1 cellular context compared by ENCODE assay signal in the genomic region with DNA sequence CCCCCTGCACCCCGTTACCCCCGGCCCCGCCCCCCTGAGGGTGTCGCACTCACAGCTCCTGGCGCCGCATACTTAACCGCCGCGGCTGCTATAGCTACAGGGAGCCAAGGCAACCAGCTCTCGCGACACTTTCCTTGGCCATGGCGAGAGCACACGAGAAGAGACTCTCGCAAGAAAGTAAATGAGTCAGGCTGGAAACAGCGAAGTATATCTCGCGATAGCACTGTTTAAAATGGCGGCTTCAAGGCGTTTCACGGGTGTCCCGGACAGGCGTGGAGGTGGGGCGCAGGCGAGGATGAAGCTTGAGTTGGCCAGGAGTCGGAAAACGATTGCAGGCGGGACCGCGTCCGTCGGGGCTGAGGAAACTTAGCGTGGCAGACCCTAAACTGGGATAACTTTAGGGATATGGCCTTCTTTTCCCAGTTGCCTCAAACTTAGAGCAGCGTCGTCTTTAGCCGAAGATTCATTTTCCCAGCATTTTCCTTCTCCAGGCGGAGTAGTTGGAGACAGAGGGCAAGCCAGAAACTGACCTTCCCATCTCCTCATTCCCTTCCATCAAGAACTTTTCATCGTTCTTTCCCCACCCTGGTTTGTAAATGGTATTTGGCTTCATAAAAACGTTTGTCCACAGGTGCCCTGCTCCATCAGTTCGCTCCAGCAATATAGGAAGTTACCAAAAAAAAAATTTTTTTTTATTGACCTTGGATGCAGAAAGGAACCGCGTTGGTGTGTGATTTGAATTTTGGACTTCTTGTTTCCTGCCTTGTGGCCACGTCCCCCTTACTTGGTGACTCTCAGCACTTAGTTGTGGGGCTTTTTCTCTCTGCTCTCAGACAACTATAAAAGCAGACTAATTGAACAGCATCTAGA.
TF ChIP-seq lines count a peak whose summit lies in the region.

No MANE protein-coding gene starts in this region.

TF ChIP-seq in SK-N-SH, 30 proteins besides CTCF, POLR2A, EP300 and RAD21 (continued from another document):
- TF ChIP-seq YY1 (IDR thresholded peaks at IDR 0.05; ENCODE audit: low read depth) (peak; percentile 94), TCF12 (IDR thresholded peaks at IDR 0.05) (no peak; the same call in 1 of the 2 replicates), POLR2AphosphoS5 (IDR thresholded peaks at IDR 0.05; ENCODE audit: low read depth, low read length) (peak; percentile 97), RFX5 (IDR thresholded peaks at IDR 0.05; ENCODE audit: low read length) (no peak), RCOR1 (IDR thresholded peaks at IDR 0.05; ENCODE audit: low read length) (no peak), RXRA (IDR thresholded peaks at IDR 0.05; ENCODE audit: borderline replicate concordance, low read depth) (no peak), GABPA (IDR thresholded peaks at IDR 0.05; ENCODE audit: low read depth) (no peak), GATA2 (CRISPR knock-in tag; IDR thresholded peaks at IDR 0.05) (no peak), TAF1 (IDR thresholded peaks at IDR 0.05; ENCODE audit: borderline replicate concordance, low read depth, low read length) (peak; percentile 91; the same call in 1 of the 2 replicates), EZH2phosphoT487 (IDR thresholded peaks at IDR 0.05; ENCODE audit: borderline replicate concordance, low read depth) (no peak), JUND (IDR thresholded peaks at IDR 0.05) (no peak; the same call in 1 of the 2 replicates), TEAD4 (IDR thresholded peaks at IDR 0.05; ENCODE audit: borderline replicate concordance, insufficient read depth) (no peak), FOXJ3 (CRISPR knock-in tag; IDR thresholded peaks at IDR 0.05) (no peak), MXI1 (IDR thresholded peaks at IDR 0.05; ENCODE audit: low read depth, low read length) (peak; percentile 97), NRF1 (IDR thresholded peaks at IDR 0.05; ENCODE audit: low read depth, low read length) (no peak)
- TF ChIP-seq, protein P1, sequence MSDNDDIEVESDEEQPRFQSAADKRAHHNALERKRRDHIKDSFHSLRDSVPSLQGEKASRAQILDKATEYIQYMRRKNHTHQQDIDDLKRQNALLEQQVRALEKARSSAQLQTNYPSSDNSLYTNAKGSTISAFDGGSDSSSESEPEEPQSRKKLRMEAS (IDR thresholded peaks at IDR 0.05; ENCODE audit: low read depth): peak; percentile 86; the same call in 1 of the 2 replicates
- TF ChIP-seq, protein P2, sequence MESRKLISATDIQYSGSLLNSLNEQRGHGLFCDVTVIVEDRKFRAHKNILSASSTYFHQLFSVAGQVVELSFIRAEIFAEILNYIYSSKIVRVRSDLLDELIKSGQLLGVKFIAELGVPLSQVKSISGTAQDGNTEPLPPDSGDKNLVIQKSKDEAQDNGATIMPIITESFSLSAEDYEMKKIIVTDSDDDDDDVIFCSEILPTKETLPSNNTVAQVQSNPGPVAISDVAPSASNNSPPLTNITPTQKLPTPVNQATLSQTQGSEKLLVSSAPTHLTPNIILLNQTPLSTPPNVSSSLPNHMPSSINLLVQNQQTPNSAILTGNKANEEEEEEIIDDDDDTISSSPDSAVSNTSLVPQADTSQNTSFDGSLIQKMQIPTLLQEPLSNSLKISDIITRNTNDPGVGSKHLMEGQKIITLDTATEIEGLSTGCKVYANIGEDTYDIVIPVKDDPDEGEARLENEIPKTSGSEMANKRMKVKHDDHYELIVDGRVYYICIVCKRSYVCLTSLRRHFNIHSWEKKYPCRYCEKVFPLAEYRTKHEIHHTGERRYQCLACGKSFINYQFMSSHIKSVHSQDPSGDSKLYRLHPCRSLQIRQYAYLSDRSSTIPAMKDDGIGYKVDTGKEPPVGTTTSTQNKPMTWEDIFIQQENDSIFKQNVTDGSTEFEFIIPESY (IDR thresholded peaks at IDR 0.05; ENCODE audit: borderline replicate concordance, low read depth): peak; percentile 99
- TF ChIP-seq, protein P3, sequence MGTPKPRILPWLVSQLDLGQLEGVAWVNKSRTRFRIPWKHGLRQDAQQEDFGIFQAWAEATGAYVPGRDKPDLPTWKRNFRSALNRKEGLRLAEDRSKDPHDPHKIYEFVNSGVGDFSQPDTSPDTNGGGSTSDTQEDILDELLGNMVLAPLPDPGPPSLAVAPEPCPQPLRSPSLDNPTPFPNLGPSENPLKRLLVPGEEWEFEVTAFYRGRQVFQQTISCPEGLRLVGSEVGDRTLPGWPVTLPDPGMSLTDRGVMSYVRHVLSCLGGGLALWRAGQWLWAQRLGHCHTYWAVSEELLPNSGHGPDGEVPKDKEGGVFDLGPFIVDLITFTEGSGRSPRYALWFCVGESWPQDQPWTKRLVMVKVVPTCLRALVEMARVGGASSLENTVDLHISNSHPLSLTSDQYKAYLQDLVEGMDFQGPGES (IDR thresholded peaks at IDR 0.05; ENCODE audit: low read depth, low read length): no peak
- TF ChIP-seq, protein P4, sequence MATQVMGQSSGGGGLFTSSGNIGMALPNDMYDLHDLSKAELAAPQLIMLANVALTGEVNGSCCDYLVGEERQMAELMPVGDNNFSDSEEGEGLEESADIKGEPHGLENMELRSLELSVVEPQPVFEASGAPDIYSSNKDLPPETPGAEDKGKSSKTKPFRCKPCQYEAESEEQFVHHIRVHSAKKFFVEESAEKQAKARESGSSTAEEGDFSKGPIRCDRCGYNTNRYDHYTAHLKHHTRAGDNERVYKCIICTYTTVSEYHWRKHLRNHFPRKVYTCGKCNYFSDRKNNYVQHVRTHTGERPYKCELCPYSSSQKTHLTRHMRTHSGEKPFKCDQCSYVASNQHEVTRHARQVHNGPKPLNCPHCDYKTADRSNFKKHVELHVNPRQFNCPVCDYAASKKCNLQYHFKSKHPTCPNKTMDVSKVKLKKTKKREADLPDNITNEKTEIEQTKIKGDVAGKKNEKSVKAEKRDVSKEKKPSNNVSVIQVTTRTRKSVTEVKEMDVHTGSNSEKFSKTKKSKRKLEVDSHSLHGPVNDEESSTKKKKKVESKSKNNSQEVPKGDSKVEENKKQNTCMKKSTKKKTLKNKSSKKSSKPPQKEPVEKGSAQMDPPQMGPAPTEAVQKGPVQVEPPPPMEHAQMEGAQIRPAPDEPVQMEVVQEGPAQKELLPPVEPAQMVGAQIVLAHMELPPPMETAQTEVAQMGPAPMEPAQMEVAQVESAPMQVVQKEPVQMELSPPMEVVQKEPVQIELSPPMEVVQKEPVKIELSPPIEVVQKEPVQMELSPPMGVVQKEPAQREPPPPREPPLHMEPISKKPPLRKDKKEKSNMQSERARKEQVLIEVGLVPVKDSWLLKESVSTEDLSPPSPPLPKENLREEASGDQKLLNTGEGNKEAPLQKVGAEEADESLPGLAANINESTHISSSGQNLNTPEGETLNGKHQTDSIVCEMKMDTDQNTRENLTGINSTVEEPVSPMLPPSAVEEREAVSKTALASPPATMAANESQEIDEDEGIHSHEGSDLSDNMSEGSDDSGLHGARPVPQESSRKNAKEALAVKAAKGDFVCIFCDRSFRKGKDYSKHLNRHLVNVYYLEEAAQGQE (IDR thresholded peaks at IDR 0.05; ENCODE audit: low read depth, low read length): peak; percentile 25; the same call in 1 of the 2 replicates
- TF ChIP-seq, protein P5, sequence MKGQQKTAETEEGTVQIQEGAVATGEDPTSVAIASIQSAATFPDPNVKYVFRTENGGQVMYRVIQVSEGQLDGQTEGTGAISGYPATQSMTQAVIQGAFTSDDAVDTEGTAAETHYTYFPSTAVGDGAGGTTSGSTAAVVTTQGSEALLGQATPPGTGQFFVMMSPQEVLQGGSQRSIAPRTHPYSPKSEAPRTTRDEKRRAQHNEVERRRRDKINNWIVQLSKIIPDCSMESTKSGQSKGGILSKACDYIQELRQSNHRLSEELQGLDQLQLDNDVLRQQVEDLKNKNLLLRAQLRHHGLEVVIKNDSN (IDR thresholded peaks at IDR 0.05; ENCODE audit: borderline replicate concordance, low read depth): no peak
TF ChIP-seq in SK-N-SH: peak in this region for 10.
